31 cellular contexts compared by ENCODE assay signal in genomic region chr7:16818732-16819131, GRCh38. TPM values are rescaled to one million over a fixed set of nuclear protein-coding genes. Genes with fewer than 3 reads are reported as not detected.
"Had no signal": no experiment of that assay in that cellular context is flagged by ENCODE, and none has a peak within 500 bp of the region (broad histone marks: within the 10 kb centered on the region; RNA-seq: fewer than 3 reads in every experiment).

No MANE protein-coding gene starts in this region.

- DNase-seq: activated B cell treated with CpG ODN at 0.5 μM for 24 hours; activated CD4-positive, alpha-beta T cell treated with anti-CD3 and anti-CD28 coated beads for 48 hours; activated CD4-positive, alpha-beta T cell treated with anti-CD3 and anti-CD28 coated beads, Interleukin-2, amount 50 U/mL, for 1 hour; activated CD4-positive, alpha-beta T cell treated with anti-CD3 and anti-CD28 coated beads, Interleukin-2, amount 50 U/mL, for 48 hours; activated CD8-positive, alpha-beta memory T cell treated with anti-CD3 and anti-CD28 coated beads for 24 hours; activated CD8-positive, alpha-beta T cell treated with anti-CD3 and anti-CD28 coated beads for 36 hours; activated effector memory CD4-positive, alpha-beta T cell treated with Interleukin-2 at 50 U/mL for 16 hours; activated gamma-delta T cell treated with Interleukin-2 at 50 U/mL for 16 hours; activated naive CD4-positive, alpha-beta T cell treated with anti-CD3 and anti-CD28 coated beads, Interleukin-2, amount 50 U/mL, for 16 hours; activated naive CD4-positive, alpha-beta T cell treated with Interleukin-2 at 50 U/mL for 16 hours; activated T-cell treated with anti-CD3 and anti-CD28 coated beads, Interleukin-2, amount 50 U/mL, for 4 hours; amniotic stem cell; anterior cingulate cortex; brain microvascular endothelial cell; dorsolateral prefrontal cortex; effector memory CD4-positive, alpha-beta T cell; endodermal cell; esophagus squamous epithelium; head of caudate nucleus; hippocampal formation; T-helper 2 cell; WERI-Rb-1 had no signal

- ATAC-seq: activated CD4-positive, CD25-positive, alpha-beta regulatory T cell treated with anti-CD3 and anti-CD28 coated beads, Interleukin-2, amount 50 U/mL, for 24 hours; activated CD8-positive, alpha-beta T cell treated with anti-CD3 and anti-CD28 coated beads for 36 hours; activated T-cell treated with anti-CD3 and anti-CD28 coated beads, Interleukin-2, amount 50 U/mL, for 4 hours; activated T-helper 17 cell treated with anti-CD3 and anti-CD28 coated beads, Interleukin-2, amount 50 U/mL, for 72 hours had no signal

- H3K9me3 ChIP-seq: esophagus squamous epithelium had no signal

- H3K27ac ChIP-seq: brain microvascular endothelial cell, coronary artery, dorsolateral prefrontal cortex, WERI-Rb-1 had no signal

- H3K27me3 ChIP-seq: brain microvascular endothelial cell, dorsolateral prefrontal cortex, esophagus squamous epithelium had no signal

- H3K36me3 ChIP-seq: brain microvascular endothelial cell, esophagus squamous epithelium, WERI-Rb-1 had no signal

- H3K4me3 ChIP-seq: coronary artery, dorsolateral prefrontal cortex, esophagus squamous epithelium had no signal

- FAIRE-seq: astrocyte, bronchial epithelial cell, frontal cortex had no signal

RNA-seq across cellular contexts. Expression of gene AGR2, which starts 13.9 kb away (rescaled TPM):
- total RNA-seq: activated B cell treated with CpG ODN at 0.5 μM for 24 hours; activated CD8-positive, alpha-beta T cell treated with anti-CD3 and anti-CD28 coated beads for 36 hours; activated T-helper 17 cell treated with anti-CD3 and anti-CD28 coated beads, Interleukin-2, amount 50 U/mL, for 72 hours; astrocyte; cardiac septum; endodermal cell; fibroblast of lung; fibroblast of villous mesenchyme had no signal
- polyA plus RNA-seq: fibroblast of lung had no signal
